ENCODE assay signal across 11 cellular contexts in the genomic region with DNA sequence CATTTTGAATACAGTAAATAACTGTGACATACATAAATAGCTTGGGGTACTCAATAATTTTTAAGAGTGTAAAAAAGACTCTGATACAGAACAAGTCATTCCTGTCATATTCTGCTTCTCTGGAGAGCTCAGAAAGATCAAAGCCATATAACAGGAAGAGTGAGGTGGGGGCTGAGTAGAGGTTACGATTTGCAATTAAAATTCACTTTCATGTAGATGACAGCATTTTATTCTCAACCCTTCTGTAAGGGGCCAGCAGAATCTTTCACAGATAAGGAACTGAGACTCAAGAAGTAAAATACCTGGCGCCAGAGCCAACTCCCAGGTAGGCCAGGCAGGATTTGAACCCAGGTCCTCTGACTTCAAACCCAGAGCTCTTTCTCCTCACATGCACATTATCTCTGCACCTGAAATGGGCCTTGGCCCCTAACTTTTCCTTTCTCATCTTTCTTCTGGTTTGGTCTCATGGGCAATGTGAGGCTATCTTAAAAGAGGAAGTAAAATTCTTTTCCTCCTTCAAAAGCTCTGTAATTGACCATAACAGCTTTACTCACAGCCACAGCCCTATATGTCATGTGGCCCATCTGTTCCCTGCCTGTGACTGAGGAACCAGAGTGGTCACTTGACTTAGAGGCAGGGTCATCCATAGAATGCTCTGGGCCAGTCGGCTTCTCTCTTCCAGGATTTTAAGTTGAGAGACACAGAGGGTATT.
DNase-seq lines count a peak whose midpoint lies in the region; ATAC-seq lines count a peak whose summit lies in the region.
"Had no signal": no experiment of that assay in that cellular context is flagged by ENCODE, and none has a peak within 500 bp of the region (broad histone marks: within the 10 kb centered on the region; RNA-seq: fewer than 3 reads in every experiment).

No MANE protein-coding gene starts in this region.

- ATAC-seq in GM18511 (IDR thresholded peaks at IDR 0.05; ENCODE audit: unreplicated experiment): peak; percentile 84
- peak; percentile 73 for ATAC-seq in HG02943 (IDR thresholded peaks at IDR 0.05; ENCODE audit: low read depth, unreplicated experiment)
- peak; percentile 66 for ATAC-seq in sciatic nerve
- no peak for ATAC-seq in HG03354 (IDR thresholded peaks at IDR 0.05; ENCODE audit: poor library complexity, severe bottlenecking, unreplicated experiment)
- ATAC-seq in GM18909 (IDR thresholded peaks at IDR 0.05; ENCODE audit: poor library complexity, unreplicated experiment): no peak
- ATAC-seq: CD8-positive, alpha-beta T cell; WTC11 had no signal

- intact Hi-C loops in sciatic nerve (cut with DNase I): no loop called here

- DNase-seq in OCI-M1 (lab: John Stamatoyannopoulos, UW) (peak; percentile 89), sciatic nerve (ENCODE audit: low spot score) (no peak), SIG-M5 treated with dmso at 0.1 percent for 504 hours (lab: John Stamatoyannopoulos, UW; ENCODE audit: unreplicated experiment) (no peak)
- DNase-seq: CD8-positive, alpha-beta T cell; immature natural killer cell; SHP77 had no signal

Comparison
In these comparisons a context has a peak if more than half of its experiments do, and no peak if none do; other contexts are left out.
1. ATAC-seq: peak in GM18511 (single experiment), HG02943 (single experiment) and sciatic nerve (single experiment); none in HG03354 (single experiment) and GM18909 (single experiment).